Comparison of ENCODE assay signal across 8 cellular contexts in the genomic region with DNA sequence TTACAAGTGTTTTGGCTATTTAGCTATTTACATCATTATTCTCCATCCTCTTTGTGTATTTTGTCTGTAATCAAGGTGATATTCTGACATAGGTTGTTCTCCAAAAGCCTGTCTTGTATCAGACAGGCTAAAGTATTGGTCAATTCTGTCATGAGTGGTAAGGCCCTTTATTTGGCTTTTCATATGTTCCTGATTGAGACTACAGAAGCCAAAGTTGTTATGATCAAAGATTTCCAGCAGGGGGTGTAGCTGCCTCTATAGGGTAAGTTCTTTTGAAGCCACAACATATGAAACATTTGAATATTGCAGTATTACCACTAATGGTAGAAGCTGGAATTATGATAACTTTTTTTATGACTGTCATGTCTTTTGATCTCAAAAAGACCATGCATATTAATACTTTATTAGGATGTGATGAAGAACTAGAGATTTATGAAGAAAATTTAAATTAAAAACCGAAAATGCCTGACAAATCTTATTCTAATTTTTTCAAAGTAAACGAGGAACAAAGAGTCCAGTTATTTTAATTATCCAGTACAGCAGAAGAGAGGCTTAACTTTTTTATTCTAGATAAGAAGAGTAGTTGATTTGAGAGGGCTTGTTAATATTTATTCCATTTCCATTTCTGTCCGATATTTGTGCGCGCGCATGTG. TPM values are rescaled to one million over a fixed set of nuclear protein-coding genes. Genes with fewer than 3 reads are reported as not detected.
A peak's percentile ranks its signal among the peaks of the same experiment; 100 is the strongest.
DNase-seq lines count a peak whose midpoint lies in the region; ATAC-seq and TF ChIP-seq lines count a peak whose summit lies in the region.

No MANE protein-coding gene starts in this region.

- H3K27me3 Mint-ChIP-seq in chondrocyte (ENCODE audit: low read depth) = no peaks in the 10 kb centered on the region

- no peaks in the 10 kb centered on the region for H3K36me3 ChIP-seq in thyroid gland

- WGBS in thyroid gland, 2 donors = 95 to 97% methylated on average over 6 of the region's 6 CpGs
- 92% methylated on average over 6 of the region's 6 CpGs for WGBS in right cardiac atrium

- TF ChIP-seq POLR2A in thyroid gland (IDR thresholded peaks at IDR 0.05) = no peak

- H3K9me3 ChIP-seq in thyroid gland (no peaks in the 10 kb centered on the region), right cardiac atrium (ENCODE audit: control insufficient read depth, low read length) (no peaks in the 10 kb centered on the region)

- DNase-seq in D341Med (ENCODE audit: low spot score) = peak; percentile 45
- DNase-seq in NCI-H1417 treated with DMSO at 0.1 percent for 48 hours (lab: John Stamatoyannopoulos, UW) = peak; percentile 55
- peak; percentile 48 for DNase-seq in T follicular helper cell (ENCODE audit: low read depth)
- no peak for DNase-seq in chondrocyte (ENCODE audit: low spot score)
- peak; percentile 84 to 88 for DNase-seq in lung microvascular endothelial cell (ENCODE audit: low read depth in 2 of 2)
- peak; percentile 41 to 47 for DNase-seq in thyroid gland
- DNase-seq in right cardiac atrium = no peak

- H3K27ac ChIP-seq in thyroid gland (no peak overlapping the region), right cardiac atrium (ENCODE audit: low read length) (no peak overlapping the region)

- ATAC-seq in GM19467 (IDR thresholded peaks at IDR 0.05; ENCODE audit: unreplicated experiment) (peak; percentile 23), right cardiac atrium (no peak)

- peaks cover 24% of the 10 kb centered on the region for H3K4me1 Mint-ChIP-seq in chondrocyte (ENCODE audit: low read depth)

- intact Hi-C loops in thyroid gland (cut with DNase I) = loop anchor here (2.0 to 10.0 kb wide), 2 partner anchors 179 to 401 kb away; no protein-coding TSS in a partner anchor
- intact Hi-C loops in right cardiac atrium (cut with DNase I) = loop anchor here in 3 of 4 donors (5.0 to 10.0 kb wide), 5 partner anchors 129 to 401 kb away; no protein-coding TSS in a partner anchor

- no peaks in the 10 kb centered on the region for H3K36me3 Mint-ChIP-seq in chondrocyte (ENCODE audit: low read depth)

- no peak overlapping the region for H3K4me3 Mint-ChIP-seq in chondrocyte (ENCODE audit: unreplicated experiment)

- peaks cover 0 to 10% of the 10 kb centered on the region in 2 donors for H3K4me1 ChIP-seq in thyroid gland
- H3K4me1 ChIP-seq in right cardiac atrium (ENCODE audit: control insufficient read depth, insufficient read depth, low read length) = no peaks in the 10 kb centered on the region

- H3K4me3 ChIP-seq in thyroid gland (replicated peaks in 1 of 3) = no peak overlapping the region
- no peak overlapping the region for H3K4me3 ChIP-seq in right cardiac atrium (ENCODE audit: low read length)

- no peak overlapping the region for H3K27ac Mint-ChIP-seq in chondrocyte (ENCODE audit: unreplicated experiment)

- H3K9me3 Mint-ChIP-seq in chondrocyte (ENCODE audit: low read depth) = no peaks in the 10 kb centered on the region

- TF ChIP-seq CTCF in chondrocyte (IDR thresholded peaks at IDR 0.05) (peak; percentile 88), thyroid gland (IDR thresholded peaks at IDR 0.05) (peak; percentile 39 to 89 (median 74))

- no peaks in the 10 kb centered on the region for H3K27me3 ChIP-seq in thyroid gland
- H3K27me3 ChIP-seq in right cardiac atrium (ENCODE audit: control insufficient read depth, insufficient read depth) = no peaks in the 10 kb centered on the region

RNA-seq across cellular contexts. Expression of gene ARHGAP5, which starts 3.4 kb away (rescaled TPM):
- total RNA-seq in chondrocyte = 82.8 to 88.0 TPM (median 87.0 TPM) in 3 replicates
- 21.4 and 23.2 TPM in 2 replicates for total RNA-seq in lung microvascular endothelial cell
- total RNA-seq in thyroid gland = 100 to 1,000 TPM; 189 to 365 (median 229) TPM
- 100 to 1,000 TPM; 216 to 255 (median 240) TPM for total RNA-seq in right cardiac atrium
- polyA plus RNA-seq in right cardiac atrium = 28.0 TPM

Comparison
In these comparisons a context has a peak if more than half of its experiments do, and no peak if none do; other contexts are left out.
1. DNase-seq: peak in D341Med (single experiment), NCI-H1417 treated with DMSO at 0.1 percent for 48 hours (single experiment), T follicular helper cell (single experiment), lung microvascular endothelial cell (2 of 2) and thyroid gland (2 of 2); none in chondrocyte (single experiment) and right cardiac atrium (0 of 3).